23 cellular contexts compared by ENCODE assay signal in genomic region chr19:33384983-33385382, GRCh38. TPM values are rescaled to one million over a fixed set of nuclear protein-coding genes. Genes with fewer than 3 reads are reported as not detected.
DNase-seq lines count a peak whose midpoint lies in the region; ATAC-seq and TF ChIP-seq lines count a peak whose summit lies in the region.
"Had no signal": no experiment of that assay in that cellular context is flagged by ENCODE, and none has a peak within 500 bp of the region (broad histone marks: within the 10 kb centered on the region; RNA-seq: fewer than 3 reads in every experiment).

No MANE protein-coding gene starts in this region.

- no peaks in the 10 kb centered on the region for H3K9me3 ChIP-seq in CD8-positive, alpha-beta T cell (ENCODE audit: low read length)
- no peaks in the 10 kb centered on the region for H3K9me3 ChIP-seq in neural progenitor cell (ENCODE audit: low read depth)
- H3K9me3 ChIP-seq: MG63, SJCRH30 had no signal

- no peak overlapping the region for H3K4me2 ChIP-seq in neural progenitor cell
- H3K4me2 ChIP-seq: GM23338 had no signal

- no peaks in the 10 kb centered on the region for H3K27me3 ChIP-seq in CD8-positive, alpha-beta T cell (ENCODE audit: insufficient read depth, low read length)
- H3K27me3 ChIP-seq in neural progenitor cell = no peaks in the 10 kb centered on the region
- H3K27me3 ChIP-seq: MG63, SJCRH30 had no signal

- peak overlapping the region; percentile 49 for H3K27ac Mint-ChIP-seq in CD8-positive, alpha-beta T cell
- peak overlapping the region; percentile 8 for H3K27ac Mint-ChIP-seq in chondrocyte (ENCODE audit: unreplicated experiment)
- peak overlapping the region; percentile 60 for H3K27ac Mint-ChIP-seq in neural progenitor cell
- H3K27ac Mint-ChIP-seq: GM23338, H9, HFFc6 had no signal

- intact Hi-C loops in CD8-positive, alpha-beta T cell (cut with DNase I, micrococcal nuclease) = no loop called here

- POLR2A ChIA-PET in CD8-positive, alpha-beta T cell (lab: Charles Lee) = no interaction called here

- H3K4me1 ChIP-seq in CD8-positive, alpha-beta T cell (ENCODE audit: insufficient read depth, low read length) = no peaks in the 10 kb centered on the region
- H3K4me1 ChIP-seq in neural progenitor cell = no peaks in the 10 kb centered on the region

- H3K79me2 ChIP-seq in neural progenitor cell (ENCODE audit: low read depth) = peaks cover 69% of the 10 kb centered on the region

- peaks cover 98% of the 10 kb centered on the region for H4K20me1 ChIP-seq in neural progenitor cell (ENCODE audit: low read depth)

- no peak overlapping the region for H3K4me3 Mint-ChIP-seq in activated T-cell treated with anti-CD3 and anti-CD28 coated beads, Interleukin-2, amount 50 U/mL, for 4 hours
- no peak overlapping the region for H3K4me3 Mint-ChIP-seq in CD8-positive, alpha-beta T cell
- H3K4me3 Mint-ChIP-seq in chondrocyte (ENCODE audit: unreplicated experiment) = no peak overlapping the region
- no peak overlapping the region for H3K4me3 Mint-ChIP-seq in neural progenitor cell
- H3K4me3 Mint-ChIP-seq: GM23338, H9, HFFc6 had no signal

- H2AFZ ChIP-seq in neural progenitor cell (replicated peaks) = no peak overlapping the region
- H2AFZ ChIP-seq: GM23338 had no signal

- peak; percentile 5 for DNase-seq in activated T-cell treated with anti-CD3 and anti-CD28 coated beads, Interleukin-2, amount 50 U/mL, for 1 hour
- no peak for DNase-seq in activated T-cell treated with anti-CD3 and anti-CD28 coated beads, Interleukin-2, amount 50 U/mL, for 4 hours
- no peak for DNase-seq in CD8-positive, alpha-beta T cell
- DNase-seq in chondrocyte (ENCODE audit: low spot score) (no peak), neural progenitor cell (ENCODE audit: low spot score) (no peak), HuH-7.5 (ENCODE audit: low spot score) (no peak)
- DNase-seq: H9, HFFc6, KG1, MG63, NCI-H1105 treated with DMSO at 0.1 percent for 48 hours, NCI-H146, NCI-H1930, NCI-H446, NCI-H524 treated with DMSO at 0.1 percent for 48 hours, NCI-H774, PC-3, SJCRH30 had no signal

- H3K27me3 Mint-ChIP-seq in activated T-cell treated with anti-CD3 and anti-CD28 coated beads, Interleukin-2, amount 50 U/mL, for 4 hours (ENCODE audit: low read depth) = no peaks in the 10 kb centered on the region
- no peaks in the 10 kb centered on the region for H3K27me3 Mint-ChIP-seq in CD8-positive, alpha-beta T cell (ENCODE audit: low read depth)
- H3K27me3 Mint-ChIP-seq in chondrocyte (ENCODE audit: low read depth) = no peaks in the 10 kb centered on the region
- peaks cover 2% of the 10 kb centered on the region for H3K27me3 Mint-ChIP-seq in neural progenitor cell (ENCODE audit: insufficient read depth, low read depth)

- H3K27ac ChIP-seq in CD8-positive, alpha-beta T cell (ENCODE audit: low read depth, low read length) = no peak overlapping the region
- H3K27ac ChIP-seq in neural progenitor cell = no peak overlapping the region
- H3K27ac ChIP-seq: 22Rv1, SJCRH30 had no signal

- H3F3A ChIP-seq in neural progenitor cell (ENCODE audit: low read depth) = no peaks in the 10 kb centered on the region

- CTCF ChIA-PET in CD8-positive, alpha-beta T cell (lab: Charles Lee) = interaction anchor here (0.6 to 1.7 kb wide), 3 partner anchors 10 to 21 kb away, joined by 3 to 4 read pairs (median 3); no protein-coding TSS in a partner anchor

- H3K9ac ChIP-seq in neural progenitor cell = no peak overlapping the region

- H3K4me3 ChIP-seq in CD8-positive, alpha-beta T cell (ENCODE audit: low read depth, low read length) = no peak overlapping the region
- no peak overlapping the region for H3K4me3 ChIP-seq in neural progenitor cell
- H3K4me3 ChIP-seq: GM23338, MG63, SJCRH30 had no signal

- peaks cover 10% of the 10 kb centered on the region for H3K36me3 Mint-ChIP-seq in activated T-cell treated with anti-CD3 and anti-CD28 coated beads, Interleukin-2, amount 50 U/mL, for 4 hours (ENCODE audit: insufficient read depth)
- H3K36me3 Mint-ChIP-seq in CD8-positive, alpha-beta T cell = peaks cover 39% of the 10 kb centered on the region
- H3K36me3 Mint-ChIP-seq in chondrocyte (ENCODE audit: low read depth) (peaks cover 9% of the 10 kb centered on the region), neural progenitor cell (peaks cover 3% of the 10 kb centered on the region)

- TF ChIP-seq CTCF in CD8-positive, alpha-beta T cell (IDR thresholded peaks at IDR 0.05) = no peak
- TF ChIP-seq CTCF in chondrocyte (IDR thresholded peaks at IDR 0.05) = no peak
- TF ChIP-seq CTCF in neural progenitor cell (IDR thresholded peaks at IDR 0.05) = no peak

- ATAC-seq in activated T-cell treated with anti-CD3 and anti-CD28 coated beads, Interleukin-2, amount 50 U/mL, for 4 hours = no peak
- no peak for ATAC-seq in CD8-positive, alpha-beta T cell
- ATAC-seq in GM21825 (IDR thresholded peaks at IDR 0.05; ENCODE audit: unreplicated experiment) = no peak
- ATAC-seq in esophagus mucosa = no peak
- ATAC-seq: GM23338, PC-3, Right ventricle myocardium inferior had no signal

- H3K36me3 ChIP-seq in CD8-positive, alpha-beta T cell (ENCODE audit: insufficient read depth, low read length) = no peaks in the 10 kb centered on the region
- H3K36me3 ChIP-seq in neural progenitor cell = no peaks in the 10 kb centered on the region

- H3K9me3 Mint-ChIP-seq in activated T-cell treated with anti-CD3 and anti-CD28 coated beads, Interleukin-2, amount 50 U/mL, for 4 hours = no peaks in the 10 kb centered on the region
- no peaks in the 10 kb centered on the region for H3K9me3 Mint-ChIP-seq in CD8-positive, alpha-beta T cell
- no peaks in the 10 kb centered on the region for H3K9me3 Mint-ChIP-seq in chondrocyte (ENCODE audit: low read depth)
- no peaks in the 10 kb centered on the region for H3K9me3 Mint-ChIP-seq in neural progenitor cell
- H3K9me3 Mint-ChIP-seq: GM23338, H9, HFFc6 had no signal

- H3K4me1 Mint-ChIP-seq in activated T-cell treated with anti-CD3 and anti-CD28 coated beads, Interleukin-2, amount 50 U/mL, for 4 hours (ENCODE audit: low read depth) = peaks cover 13% of the 10 kb centered on the region
- H3K4me1 Mint-ChIP-seq in CD8-positive, alpha-beta T cell (ENCODE audit: low read depth) = peaks cover 25% of the 10 kb centered on the region
- H3K4me1 Mint-ChIP-seq in chondrocyte (ENCODE audit: low read depth) (peaks cover 13% of the 10 kb centered on the region), neural progenitor cell (peaks cover 3% of the 10 kb centered on the region)

RNA-seq across cellular contexts. Expression of gene CEBPG, which starts 11.5 kb away (rescaled TPM):
- total RNA-seq in activated T-cell treated with anti-CD3 and anti-CD28 coated beads, Interleukin-2, amount 50 U/mL, for 4 hours = 10 to 100 TPM; 28.8 to 32.2 (median 28.8) TPM
- total RNA-seq in CD8-positive, alpha-beta T cell = 10 to 100 TPM; 14.4 to 17.2 TPM
- 16.3 to 54.4 TPM (median 50.2 TPM) in 3 replicates for total RNA-seq in chondrocyte
- total RNA-seq in neural progenitor cell (ENCODE audit: low replicate concordance) = 40.3 and 59.3 TPM in 2 replicates
- 26.5 TPM for total RNA-seq in esophagus mucosa

Comparison
In these comparisons a context has a peak if more than half of its experiments do, and no peak if none do; other contexts are left out.
1. H3K27ac Mint-ChIP-seq: peak in every context shown above with its lines; median percentile 60 in neural progenitor cell; 49 in CD8-positive, alpha-beta T cell; 8 in chondrocyte.